ENCODE assay signal across 24 cellular contexts in genomic region chr5:93285461-93285860, GRCh38.
"Had no signal": no experiment of that assay in that cellular context is flagged by ENCODE, and none has a peak within 500 bp of the region (broad histone marks: within the 10 kb centered on the region; RNA-seq: fewer than 3 reads in every experiment).

No MANE protein-coding gene starts in this region.

- H3K4me2 ChIP-seq: hepatocyte had no signal

- H3K4me1 ChIP-seq: gastroesophageal sphincter, parathyroid adenoma, right atrium auricular region, tibial nerve had no signal

- DNase-seq: activated B cell treated with CpG ODN at 0.5 μM for 24 hours; activated CD4-positive, alpha-beta T cell treated with anti-CD3 and anti-CD28 coated beads, Interleukin-2, amount 50 U/mL, for 1 hour; activated CD8-positive, alpha-beta T cell treated with anti-CD3 and anti-CD28 coated beads for 36 hours; activated gamma-delta T cell treated with Interleukin-2 at 50 U/mL for 16 hours; activated naive CD4-positive, alpha-beta T cell treated with anti-CD3 and anti-CD28 coated beads, Interleukin-2, amount 50 U/mL, for 16 hours; activated T-cell treated with anti-CD3 and anti-CD28 coated beads, Interleukin-2, amount 50 U/mL, for 4 hours; amniotic stem cell; dermis blood vessel endothelial cell; effector CD4-positive, alpha-beta T cell; left cardiac atrium; left ventricle myocardium superior; naive B cell; nephron progenitor cell; stimulated activated CD4-positive, alpha-beta T cell treated with anti-CD3 and anti-CD28 coated beads, Interleukin-15, amount 100 ng/mL, for 24 hours; stimulated activated CD4-positive, alpha-beta T cell treated with anti-CD3 and anti-CD28 coated beads, Interleukin-2, amount 100 ng/mL, for 24 hours; stimulated activated naive CD4-positive, alpha-beta T cell; T-helper 1 cell had no signal

- H3K36me3 ChIP-seq: gastroesophageal sphincter, right atrium auricular region, tibial nerve had no signal

- H2AFZ ChIP-seq: hepatocyte, parathyroid adenoma had no signal

- H3K27ac ChIP-seq: epithelial cell of prostate, gastroesophageal sphincter, hepatocyte, parathyroid adenoma, right atrium auricular region, tibial nerve had no signal

- H3K79me2 ChIP-seq: hepatocyte, parathyroid adenoma had no signal

- H3K9ac ChIP-seq: parathyroid adenoma had no signal

- H3K27me3 ChIP-seq: gastroesophageal sphincter, hepatocyte, right atrium auricular region, tibial nerve had no signal

- H3K4me3 ChIP-seq: gastroesophageal sphincter, hepatocyte, right atrium auricular region, tibial nerve had no signal

- ATAC-seq: activated CD8-positive, alpha-beta T cell treated with anti-CD3 and anti-CD28 coated beads for 36 hours; activated T-cell treated with anti-CD3 and anti-CD28 coated beads, Interleukin-2, amount 50 U/mL, for 4 hours; activated T-helper 17 cell treated with anti-CD3 and anti-CD28 coated beads, Interleukin-2, amount 50 U/mL, for 72 hours; gastroesophageal sphincter; left cardiac atrium; left ventricle myocardium superior had no signal
